1 cellular context compared by ENCODE assay signal in the genomic region with DNA sequence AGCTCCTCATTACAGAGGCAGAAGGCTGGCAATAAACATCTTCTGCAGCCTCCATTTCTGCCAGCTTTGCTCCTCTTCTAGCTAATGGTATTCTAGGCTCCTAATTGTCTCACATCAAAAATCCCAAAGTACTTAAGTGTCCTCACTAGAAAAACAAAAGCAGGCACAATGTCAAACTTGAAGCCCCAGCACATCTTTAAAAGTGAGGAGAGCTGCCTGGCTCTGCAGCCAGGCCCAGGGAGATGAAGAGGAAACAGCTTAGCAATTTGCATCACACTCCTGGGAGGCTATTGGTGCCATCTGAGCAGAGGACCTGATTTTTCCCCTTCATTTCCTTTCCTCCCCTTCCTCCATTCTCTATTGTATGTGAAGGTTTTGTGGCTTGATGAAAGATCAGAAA.
TF ChIP-seq lines count a peak whose summit lies in the region.

No MANE protein-coding gene starts in this region.

TF ChIP-seq in GM23338, 12 proteins besides CTCF, POLR2A, EP300 and RAD21:
- TF ChIP-seq, protein P1, sequence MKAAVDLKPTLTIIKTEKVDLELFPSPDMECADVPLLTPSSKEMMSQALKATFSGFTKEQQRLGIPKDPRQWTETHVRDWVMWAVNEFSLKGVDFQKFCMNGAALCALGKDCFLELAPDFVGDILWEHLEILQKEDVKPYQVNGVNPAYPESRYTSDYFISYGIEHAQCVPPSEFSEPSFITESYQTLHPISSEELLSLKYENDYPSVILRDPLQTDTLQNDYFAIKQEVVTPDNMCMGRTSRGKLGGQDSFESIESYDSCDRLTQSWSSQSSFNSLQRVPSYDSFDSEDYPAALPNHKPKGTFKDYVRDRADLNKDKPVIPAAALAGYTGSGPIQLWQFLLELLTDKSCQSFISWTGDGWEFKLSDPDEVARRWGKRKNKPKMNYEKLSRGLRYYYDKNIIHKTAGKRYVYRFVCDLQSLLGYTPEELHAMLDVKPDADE (IDR thresholded peaks at IDR 0.05), result no peak
- no peak for TF ChIP-seq ZNF331 (CRISPR knock-in tag; IDR thresholded peaks at IDR 0.05; ENCODE audit: low read depth)
- TF ChIP-seq NANOG (IDR thresholded peaks at IDR 0.05; ENCODE audit: borderline replicate concordance), result peak; percentile 49; the same call in 1 of the 2 replicates
- TF ChIP-seq JUNB (IDR thresholded peaks at IDR 0.05; ENCODE audit: unreplicated experiment), result no peak
- no peak for TF ChIP-seq POLR2AphosphoS5 (IDR thresholded peaks at IDR 0.05; ENCODE audit: low read depth)
- TF ChIP-seq ZNF462 (CRISPR knock-in tag; IDR thresholded peaks at IDR 0.05), result peak; percentile 10; the same call in 1 of the 2 replicates
